Comparison of ENCODE assay signal across 1 cellular context in genomic region chr9:38026840-38027527, GRCh38.
TF ChIP-seq lines count a peak whose summit lies in the region.

No MANE protein-coding gene starts in this region.

TF ChIP-seq in WTC11, 78 proteins besides CTCF, POLR2A, EP300 and RAD21 (continued from another document):
- TF ChIP-seq AR (CRISPR knock-in tag; IDR thresholded peaks at IDR 0.05) (no peak), SMAD3 (CRISPR knock-in tag; IDR thresholded peaks at IDR 0.05; ENCODE audit: borderline replicate concordance) (no peak), PREB (CRISPR knock-in tag; IDR thresholded peaks at IDR 0.05; ENCODE audit: borderline replicate concordance) (no peak), HMGXB4 (CRISPR knock-in tag; IDR thresholded peaks at IDR 0.05) (no peak), NR3C1 (CRISPR knock-in tag; conservative IDR thresholded peaks at IDR 0.05; ENCODE audit: low read depth) (no peak), ZBTB21 (CRISPR knock-in tag; IDR thresholded peaks at IDR 0.05; ENCODE audit: borderline replicate concordance) (no peak), ZNF121 (CRISPR knock-in tag; IDR thresholded peaks at IDR 0.05) (no peak), ATF1 (CRISPR knock-in tag; IDR thresholded peaks at IDR 0.05) (no peak), GRHL2 (CRISPR knock-in tag; IDR thresholded peaks at IDR 0.05; ENCODE audit: insufficient replicate concordance, severe bottlenecking) (no peak), TEAD4 (CRISPR knock-in tag; IDR thresholded peaks at IDR 0.05) (no peak), GTF2I (CRISPR knock-in tag; conservative IDR thresholded peaks at IDR 0.05) (no peak), ETV6 (CRISPR knock-in tag; IDR thresholded peaks at IDR 0.05) (no peak), ZNF281 (CRISPR knock-in tag; IDR thresholded peaks at IDR 0.05) (no peak), JAZF1 (CRISPR knock-in tag; IDR thresholded peaks at IDR 0.05) (no peak), ZNF396 (CRISPR knock-in tag; IDR thresholded peaks at IDR 0.05; ENCODE audit: borderline replicate concordance) (no peak), TCF7 (CRISPR knock-in tag; IDR thresholded peaks at IDR 0.05; ENCODE audit: low read depth) (no peak), NR2C2 (CRISPR knock-in tag; IDR thresholded peaks at IDR 0.05) (no peak), IRF1 (CRISPR knock-in tag; IDR thresholded peaks at IDR 0.05) (no peak), FOXP1 (CRISPR knock-in tag; IDR thresholded peaks at IDR 0.05; ENCODE audit: borderline replicate concordance) (no peak)
